39 cellular contexts compared by ENCODE assay signal in the genomic region with DNA sequence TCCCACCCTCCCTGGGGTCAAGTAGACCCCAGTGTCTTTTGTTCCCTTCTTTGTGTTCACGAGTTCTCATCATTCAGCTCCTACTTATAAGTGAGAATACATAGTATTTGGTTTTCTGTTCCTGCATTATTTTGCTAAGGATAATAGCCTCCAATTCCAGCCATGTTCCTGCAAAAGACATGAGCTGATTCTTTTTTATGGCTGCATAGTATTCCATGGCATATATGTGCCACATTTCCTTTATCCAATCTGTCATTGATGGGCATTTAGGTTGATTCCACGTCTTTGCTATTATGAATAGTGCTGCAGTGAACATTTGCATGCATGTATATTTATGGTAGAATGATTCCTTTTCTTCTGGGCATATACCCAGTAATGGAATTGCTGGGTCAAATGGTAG. TPM values are rescaled to one million over a fixed set of nuclear protein-coding genes. Genes with fewer than 3 reads are reported as not detected.
"Had no signal": no experiment of that assay in that cellular context is flagged by ENCODE, and none has a peak within 500 bp of the region (broad histone marks: within the 10 kb centered on the region; RNA-seq: fewer than 3 reads in every experiment).

No MANE protein-coding gene starts in this region.

- H3K36me3 Mint-ChIP-seq: activated naive CD4-positive, alpha-beta T cell treated with anti-CD3 and anti-CD28 coated beads, Interleukin-2, amount 10 ng/mL, durations not matched to agents 7 days and 5 days; activated naive CD8-positive, alpha-beta T cell treated with anti-CD3 and anti-CD28 coated beads for 36 hours; activated naive CD8-positive, alpha-beta T cell treated with anti-CD3 and anti-CD28 coated beads, Interleukin-2, amount 10 ng/mL, durations not matched to agents 7 days and 5 days; brain had no signal

- H3K27ac ChIP-seq: adrenal gland, ascending aorta, body of pancreas, brain microvascular endothelial cell, breast epithelium, cardiac muscle cell had no signal

- H3K4me3 Mint-ChIP-seq: activated naive CD4-positive, alpha-beta T cell treated with anti-CD3 and anti-CD28 coated beads for 36 hours; activated naive CD4-positive, alpha-beta T cell treated with anti-CD3 and anti-CD28 coated beads, Interleukin-2, amount 10 ng/mL, durations not matched to agents 7 days and 5 days; activated naive CD4-positive, alpha-beta T cell treated with anti-CD3 and anti-CD28 coated beads, Interleukin-2, amount 50 U/mL, for 24 hours; activated naive CD8-positive, alpha-beta T cell; activated naive CD8-positive, alpha-beta T cell treated with anti-CD3 and anti-CD28 coated beads for 36 hours; activated naive CD8-positive, alpha-beta T cell treated with anti-CD3 and anti-CD28 coated beads, Interleukin-2, amount 10 ng/mL, durations not matched to agents 7 days and 5 days; activated naive CD8-positive, alpha-beta T cell treated with anti-CD3 and anti-CD28 coated beads, Interleukin-2, amount 50 U/mL, for 24 hours; activated T-cell treated with anti-CD3 and anti-CD28 coated beads, Interleukin-2, amount 50 U/mL, for 24 hours; activated T-cell treated with anti-CD3 and anti-CD28 coated beads, Interleukin-2, amount 50 U/mL, for 4 hours; activated T-cell treated with anti-CD3 and anti-CD28 coated beads, Interleukin-2, amount 50 U/mL, for 72 hours; activated T-helper 1 cell treated with anti-CD3 and anti-CD28 coated beads, Interleukin-12 subunit alpha, Interleukin-12 subunit beta, Interleukin-2, Interleukin-4 antibody, amounts not matched to agents 30 ng/mL and 10 ng/mL and 1 ng/mL, durations not matched to agents 14 hours and 24 hours and 36 hours; activated T-helper 17 cell treated with anti-CD3 and anti-CD28 coated beads, Interleukin-2, amount 50 U/mL, for 72 hours; brain; central memory CD8-positive, alpha-beta T cell had no signal

- DNase-seq: activated effector memory CD4-positive, alpha-beta T cell treated with anti-CD3 and anti-CD28 coated beads, Interleukin-2, amount 50 U/mL, for 16 hours; activated effector memory CD4-positive, alpha-beta T cell treated with Interleukin-2 at 50 U/mL for 16 hours; activated gamma-delta T cell; activated gamma-delta T cell treated with Interleukin-2 at 50 U/mL for 16 hours; activated naive CD4-positive, alpha-beta T cell; activated naive CD4-positive, alpha-beta T cell treated with anti-CD3 and anti-CD28 coated beads for 36 hours; activated naive CD4-positive, alpha-beta T cell treated with anti-CD3 and anti-CD28 coated beads, Interleukin-2, amount 10 ng/mL, durations not matched to agents 7 days and 5 days; activated naive CD4-positive, alpha-beta T cell treated with anti-CD3 and anti-CD28 coated beads, Interleukin-2, amount 50 U/mL, for 16 hours; activated naive CD4-positive, alpha-beta T cell treated with Interleukin-2 at 50 U/mL for 16 hours; activated naive CD8-positive, alpha-beta T cell treated with anti-CD3 and anti-CD28 coated beads for 36 hours; activated naive CD8-positive, alpha-beta T cell treated with anti-CD3 and anti-CD28 coated beads, Interleukin-2, amount 10 ng/mL, durations not matched to agents 7 days and 5 days; activated naive CD8-positive, alpha-beta T cell treated with anti-CD3 and anti-CD28 coated beads, Interleukin-2, amount 50 U/mL, for 24 hours; activated T-cell treated with anti-CD3 and anti-CD28 coated beads, Interleukin-2, amount 50 U/mL, for 24 hours; activated T-cell treated with anti-CD3 and anti-CD28 coated beads, Interleukin-2, amount 50 U/mL, for 4 hours; activated T-cell treated with anti-CD3 and anti-CD28 coated beads, Interleukin-2, amount 50 U/mL, for 48 hours; activated T-cell treated with anti-CD3 and anti-CD28 coated beads, Interleukin-2, amount 50 U/mL, for 72 hours; adrenal gland; amniotic stem cell; amygdala; anterior cingulate cortex; aorta; body of pancreas; brain microvascular endothelial cell; caudate nucleus; central memory CD4-positive, alpha-beta T cell; cerebellar nuclear complex had no signal

- H3K4me1 ChIP-seq: adrenal gland, ascending aorta, body of pancreas, breast epithelium had no signal

- H3K36me3 ChIP-seq: adrenal gland, ascending aorta, brain microvascular endothelial cell, breast epithelium, cardiac muscle cell had no signal

- H3K4me3 ChIP-seq: adrenal gland, ascending aorta, body of pancreas, breast epithelium, cardiac muscle cell had no signal

- ATAC-seq: activated naive CD4-positive, alpha-beta T cell treated with anti-CD3 and anti-CD28 coated beads, Interleukin-2, amount 50 U/mL, for 72 hours; activated naive CD8-positive, alpha-beta T cell treated with anti-CD3 and anti-CD28 coated beads, Interleukin-2, amount 50 U/mL, for 24 hours; activated T-cell treated with anti-CD3 and anti-CD28 coated beads, Interleukin-2, amount 50 U/mL, for 4 hours; activated T-cell treated with anti-CD3 and anti-CD28 coated beads, Interleukin-2, amount 50 U/mL, for 72 hours; activated T-helper 17 cell treated with anti-CD3 and anti-CD28 coated beads, Interleukin-2, amount 50 U/mL, for 72 hours; body of pancreas had no signal

- H3K9me3 Mint-ChIP-seq: central memory CD8-positive, alpha-beta T cell had no signal

- H3K27me3 ChIP-seq: adrenal gland, ascending aorta, body of pancreas, brain microvascular endothelial cell, breast epithelium had no signal

- H3K4me1 Mint-ChIP-seq: activated naive CD4-positive, alpha-beta T cell treated with anti-CD3 and anti-CD28 coated beads, Interleukin-2, amount 10 ng/mL, durations not matched to agents 7 days and 5 days; activated naive CD4-positive, alpha-beta T cell treated with anti-CD3 and anti-CD28 coated beads, Interleukin-2, amount 50 U/mL, for 24 hours; activated naive CD8-positive, alpha-beta T cell treated with anti-CD3 and anti-CD28 coated beads for 36 hours; activated naive CD8-positive, alpha-beta T cell treated with anti-CD3 and anti-CD28 coated beads, Interleukin-2, amount 10 ng/mL, durations not matched to agents 7 days and 5 days; activated naive CD8-positive, alpha-beta T cell treated with anti-CD3 and anti-CD28 coated beads, Interleukin-2, amount 50 U/mL, for 24 hours; activated T-helper 17 cell treated with anti-CD3 and anti-CD28 coated beads, Interleukin-2, amount 50 U/mL, for 72 hours; brain; central memory CD8-positive, alpha-beta T cell had no signal

- FAIRE-seq: astrocyte, bronchial epithelial cell had no signal

- H3K27ac Mint-ChIP-seq: activated naive CD4-positive, alpha-beta T cell treated with anti-CD3 and anti-CD28 coated beads for 36 hours; activated naive CD4-positive, alpha-beta T cell treated with anti-CD3 and anti-CD28 coated beads, Interleukin-2, amount 10 ng/mL, durations not matched to agents 7 days and 5 days; activated naive CD4-positive, alpha-beta T cell treated with anti-CD3 and anti-CD28 coated beads, Interleukin-2, amount 50 U/mL, for 24 hours; activated naive CD4-positive, alpha-beta T cell treated with anti-CD3 and anti-CD28 coated beads, Interleukin-2, amount 50 U/mL, for 72 hours; activated naive CD8-positive, alpha-beta T cell; activated naive CD8-positive, alpha-beta T cell treated with anti-CD3 and anti-CD28 coated beads for 36 hours; activated naive CD8-positive, alpha-beta T cell treated with anti-CD3 and anti-CD28 coated beads, Interleukin-2, amount 10 ng/mL, durations not matched to agents 7 days and 5 days; activated naive CD8-positive, alpha-beta T cell treated with anti-CD3 and anti-CD28 coated beads, Interleukin-2, amount 50 U/mL, for 24 hours; activated T-cell treated with anti-CD3 and anti-CD28 coated beads, Interleukin-2, amount 50 U/mL, for 24 hours; activated T-cell treated with anti-CD3 and anti-CD28 coated beads, Interleukin-2, amount 50 U/mL, for 72 hours; activated T-helper 1 cell treated with anti-CD3 and anti-CD28 coated beads, Interleukin-12 subunit alpha, Interleukin-12 subunit beta, Interleukin-2, Interleukin-4 antibody, amounts not matched to agents 30 ng/mL and 10 ng/mL and 1 ng/mL, durations not matched to agents 14 hours and 24 hours and 36 hours; activated T-helper 17 cell treated with anti-CD3 and anti-CD28 coated beads, Interleukin-2, amount 50 U/mL, for 72 hours; activated T-helper 2 cell treated with anti-CD3 and anti-CD28 coated beads, Interferon-gamma antibody, Interleukin-2, Interleukin-4, amounts not matched to agents 10 μg/mL and 5 μg/mL and 100 μg/mL, durations not matched to agents 14 hours and 24 hours and 36 hours; brain had no signal

- H3K9me3 ChIP-seq: adrenal gland, body of pancreas, breast epithelium had no signal

RNA-seq across cellular contexts. Expression of a gene that starts 28.3 kb away (rescaled TPM):
- total RNA-seq: bronchial epithelial cell had no signal
